ENCODE assay signal across 18 cellular contexts in the genomic region with DNA sequence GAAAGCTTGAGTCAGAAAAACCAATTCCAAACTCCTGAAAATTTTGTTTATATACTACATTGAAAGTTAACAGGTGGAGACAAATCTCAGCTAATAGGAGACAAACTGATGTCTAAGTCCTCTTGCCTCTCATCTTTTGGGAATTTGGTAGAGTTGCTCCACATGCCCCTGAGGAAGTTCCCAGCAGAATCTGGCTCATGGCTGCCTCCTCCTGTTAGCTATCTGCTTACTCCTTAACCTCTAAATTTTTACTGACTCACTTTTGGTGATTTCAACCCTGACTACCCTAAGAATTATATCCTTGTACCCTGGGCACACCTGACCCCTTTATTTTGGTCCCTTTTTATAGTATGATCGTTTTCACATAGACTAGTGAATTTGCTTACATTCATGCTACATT.
A peak's percentile ranks its signal among the peaks of the same experiment; 100 is the strongest.
DNase-seq lines count a peak whose midpoint lies in the region; ATAC-seq and TF ChIP-seq lines count a peak whose summit lies in the region.
"Had no signal": no experiment of that assay in that cellular context is flagged by ENCODE, and none has a peak within 500 bp of the region (broad histone marks: within the 10 kb centered on the region; RNA-seq: fewer than 3 reads in every experiment).

No MANE protein-coding gene starts in this region.

- no peaks in the 10 kb centered on the region for H3K36me3 ChIP-seq in cardiac muscle cell
- no peaks in the 10 kb centered on the region for H3K36me3 ChIP-seq in WERI-Rb-1
- no peaks in the 10 kb centered on the region for H3K36me3 ChIP-seq in MM.1S (replicated peaks; ENCODE audit: insufficient read depth, low read length)
- H3K36me3 ChIP-seq: neutrophil had no signal

- no peaks in the 10 kb centered on the region for H3F3A ChIP-seq in MM.1S (ENCODE audit: insufficient read depth, low read length)

- no peak overlapping the region for H3K9ac ChIP-seq in MM.1S (ENCODE audit: low read length)
- H3K9ac ChIP-seq: KMS-11 had no signal

- intact Hi-C loops in left ventricle myocardium superior (cut with micrococcal nuclease): no loop called here

- H3K27ac ChIP-seq in cardiac muscle cell (no peak overlapping the region), WERI-Rb-1 (no peak overlapping the region), MM.1S (ENCODE audit: low read length) (no peak overlapping the region)
- H3K27ac ChIP-seq: body of pancreas, KMS-11, neutrophil, RWPE1 had no signal

- H3K9me3 ChIP-seq in cardiac muscle cell (ENCODE audit: low read depth) (no peaks in the 10 kb centered on the region), WERI-Rb-1 (ENCODE audit: severe bottlenecking) (no peaks in the 10 kb centered on the region), MM.1S (replicated peaks; ENCODE audit: insufficient read depth, low read length) (no peaks in the 10 kb centered on the region)
- H3K9me3 ChIP-seq: body of pancreas, neutrophil had no signal

- H3K4me1 ChIP-seq in cardiac muscle cell (ENCODE audit: low read depth) (no peaks in the 10 kb centered on the region), MM.1S (ENCODE audit: low read length) (no peaks in the 10 kb centered on the region)
- H3K4me1 ChIP-seq: body of pancreas had no signal

- DNase-seq in cardiac muscle cell (ENCODE audit: low read depth in 1 of 2, low spot score in 1 of 2): peak in 1 of 2 donors; percentile 54
- DNase-seq in left ventricle myocardium superior: no peak
- no peak for DNase-seq in WERI-Rb-1
- DNase-seq in hepatic stellate cell (ENCODE audit: low spot score): peak; percentile 38
- no peak for DNase-seq in MM.1S
- DNase-seq in stimulated activated CD8-positive, alpha-beta memory T cell treated with anti-CD3 and anti-CD28 coated beads, Interleukin-4, amount 100 ng/mL, for 48 hours: no peak
- no peak for DNase-seq in HuH-7 (ENCODE audit: low spot score)
- DNase-seq: activated B cell treated with CpG ODN at 0.5 μM for 24 hours; GDM1; left cardiac atrium; stimulated activated CD4-positive, alpha-beta T cell treated with anti-CD3 and anti-CD28 coated beads, Interleukin-1b, Interleukin-23, amount 100 ng/mL, for 48 hours; stimulated activated naive CD8-positive, alpha-beta T cell treated with anti-CD3 and anti-CD28 coated beads, Interleukin-15, Interleukin-2, amounts not matched to agents 100 U/mL and 50 U/mL, for 24 hours had no signal

- H3K27me3 ChIP-seq in cardiac muscle cell (no peaks in the 10 kb centered on the region), WERI-Rb-1 (ENCODE audit: insufficient read depth, low read depth, severe bottlenecking) (no peaks in the 10 kb centered on the region), MM.1S (replicated peaks; ENCODE audit: insufficient read depth, low read length) (no peaks in the 10 kb centered on the region)
- H3K27me3 ChIP-seq: body of pancreas, neutrophil had no signal

- H3K9me2 ChIP-seq in MM.1S (replicated peaks; ENCODE audit: insufficient read depth, low read length): no peaks in the 10 kb centered on the region

- no peak overlapping the region for H2AFZ ChIP-seq in MM.1S (ENCODE audit: low read length)

- TF ChIP-seq CTCF in cardiac muscle cell (IDR thresholded peaks at IDR 0.05; ENCODE audit: low read depth, low read length): peak; percentile 40
- TF ChIP-seq CTCF in WERI-Rb-1 (IDR thresholded peaks at IDR 0.05; ENCODE audit: low read depth, low read length): peak; percentile 24; the same call in 1 of the 2 replicates
- TF ChIP-seq CTCF in MM.1S (IDR thresholded peaks at IDR 0.05; ENCODE audit: low read length): no peak

- H3K79me2 ChIP-seq in MM.1S (ENCODE audit: low read length): no peaks in the 10 kb centered on the region

- no peaks in the 10 kb centered on the region for H4K20me1 ChIP-seq in MM.1S (ENCODE audit: insufficient read depth, low read length)

- H3K4me3 ChIP-seq in cardiac muscle cell: no peak overlapping the region
- no peak overlapping the region for H3K4me3 ChIP-seq in WERI-Rb-1 (ENCODE audit: low read depth, low read length)
- no peak overlapping the region for H3K4me3 ChIP-seq in MM.1S (ENCODE audit: low read length)
- H3K4me3 ChIP-seq: body of pancreas had no signal

- H3K4me2 ChIP-seq in MM.1S (ENCODE audit: low read depth, low read length): no peak overlapping the region
- H3K4me2 ChIP-seq: KMS-11 had no signal

- no peak for ATAC-seq in left ventricle myocardium superior
- no peak for ATAC-seq in HG02885 (IDR thresholded peaks at IDR 0.05; ENCODE audit: poor library complexity, unreplicated experiment)
- ATAC-seq: body of pancreas; esophagus mucosa; left cardiac atrium; stimulated activated naive CD8-positive, alpha-beta T cell treated with anti-CD3 and anti-CD28 coated beads, Interleukin-15, Interleukin-2, amounts not matched to agents 100 U/mL and 50 U/mL, for 24 hours had no signal
